In the genomic region with DNA sequence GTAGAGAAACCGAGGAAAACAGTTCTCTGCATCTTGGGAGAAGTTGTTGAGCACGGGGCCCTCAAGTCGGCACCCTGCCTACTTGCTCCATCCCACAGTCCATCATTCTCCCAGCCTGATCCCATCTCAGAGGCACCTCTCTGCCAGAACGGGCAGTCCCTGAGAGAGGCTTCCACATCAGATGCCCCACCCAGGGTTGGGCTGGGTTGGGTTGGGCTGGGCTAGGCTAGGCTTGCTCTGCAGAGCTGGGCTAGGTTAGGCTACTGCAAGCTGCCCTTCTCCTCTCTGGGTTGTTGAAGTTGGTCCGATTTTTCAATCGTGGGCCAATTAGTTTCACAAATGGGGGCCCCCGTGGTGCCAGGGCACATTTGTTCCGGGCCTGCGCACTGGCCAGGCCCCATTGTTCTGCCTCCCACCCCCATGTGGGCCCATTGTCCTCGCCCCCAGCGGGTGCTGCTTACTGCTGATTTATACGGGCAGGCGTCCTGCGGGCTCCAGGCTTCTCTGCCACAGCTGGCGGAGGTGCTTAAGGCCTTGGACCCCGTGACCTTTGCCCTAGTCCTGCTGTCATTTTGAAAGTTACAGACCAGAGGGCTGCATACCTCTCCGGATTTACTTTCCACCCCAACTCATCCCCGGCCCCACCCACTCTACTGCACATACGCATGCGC, we compare ENCODE assay signal across 19 cellular contexts.
DNase-seq lines count a peak whose midpoint lies in the region; ATAC-seq and TF ChIP-seq lines count a peak whose summit lies in the region.
"Had no signal": no experiment of that assay in that cellular context is flagged by ENCODE, and none has a peak within 500 bp of the region (broad histone marks: within the 10 kb centered on the region; RNA-seq: fewer than 3 reads in every experiment).

No MANE protein-coding gene starts in this region.

- H3K36me3 ChIP-seq in OCI-LY7 (ENCODE audit: insufficient read depth, low read length), result no peaks in the 10 kb centered on the region
- H3K36me3 ChIP-seq: adrenal gland, HAP-1 had no signal

- no peak for TF ChIP-seq CTCF in VCaP (conservative IDR thresholded peaks at IDR 0.05)
- TF ChIP-seq CTCF in OCI-LY7 (conservative IDR thresholded peaks at IDR 0.05; ENCODE audit: low read length), result no peak

- peak; percentile 15 for DNase-seq in NCI-H748 (lab: John Stamatoyannopoulos, UW; ENCODE audit: unreplicated experiment)
- DNase-seq in NCI-H748 treated with DMSO at 0.1 percent for 48 hours (lab: John Stamatoyannopoulos, UW), result no peak
- no peak for DNase-seq in sciatic nerve (ENCODE audit: low spot score)
- DNase-seq in OCI-LY7 (ENCODE audit: low spot score), result no peak
- DNase-seq in ureter (ENCODE audit: low spot score), result no peak
- DNase-seq: activated CD4-positive, alpha-beta T cell treated with anti-CD3 and anti-CD28 coated beads for 1 hour; activated CD8-positive, alpha-beta memory T cell treated with anti-CD3 and anti-CD28 coated beads, Interleukin-2, amount 10 ng/mL, durations not matched to agents 7 days and 5 days; adrenal gland; DMS153; effector CD8-positive, alpha-beta T cell; NCI-H1105 treated with DMSO at 0.1 percent for 48 hours; SHP77 treated with DMSO at 0.1 percent for 48 hours; stimulated activated CD4-positive, alpha-beta T cell treated with anti-CD3 and anti-CD28 coated beads, Interleukin-12 subunit alpha, Interleukin-12 subunit beta, amount 100 ng/mL, for 4 hours; T-helper 17 cell; tibial artery had no signal

- no peaks in the 10 kb centered on the region for H3K9me3 ChIP-seq in OCI-LY7 (ENCODE audit: low read length)
- H3K9me3 ChIP-seq: adrenal gland, HAP-1, tibial artery had no signal

- peak overlapping the region; percentile 86 for H3K27ac ChIP-seq in VCaP
- peak overlapping the region; percentile 10 for H3K27ac ChIP-seq in layer of hippocampus (ENCODE audit: low read depth, low read length)
- no peak overlapping the region for H3K27ac ChIP-seq in OCI-LY7 (ENCODE audit: low read depth, low read length, poor library complexity, severe bottlenecking)
- H3K27ac ChIP-seq: adrenal gland, tibial artery had no signal

- no TSS peak for BruUV-seq in OCI-LY7 (replicated peaks; lab: Mats Ljungman, UMichigan)

- no peaks in the 10 kb centered on the region for H3K4me1 ChIP-seq in OCI-LY7 (ENCODE audit: insufficient read depth, low read length, poor library complexity, severe bottlenecking)
- H3K4me1 ChIP-seq: HAP-1 had no signal

- ATAC-seq in sciatic nerve (peak; percentile 58), GM21619 (IDR thresholded peaks at IDR 0.05; ENCODE audit: unreplicated experiment) (no peak)
- ATAC-seq: activated CD8-positive, alpha-beta memory T cell treated with anti-CD3 and anti-CD28 coated beads, Interleukin-2, amount 10 ng/mL, durations not matched to agents 7 days and 5 days; T-helper 17 cell had no signal

- intact Hi-C loops in sciatic nerve (cut with DNase I) (no loop called here), OCI-LY7 (cut with micrococcal nuclease; ENCODE audit: unreplicated experiment) (no loop called here)

- no peak overlapping the region for H2AFZ ChIP-seq in OCI-LY7 (ENCODE audit: low read length)

- CTCF ChIA-PET in OCI-LY7 (lab: Charles Lee; ENCODE audit: unreplicated experiment), result no interaction called here

- no peaks in the 10 kb centered on the region for H3K79me2 ChIP-seq in OCI-LY7 (ENCODE audit: insufficient read depth, low read depth, low read length)

- H3K4me3 ChIP-seq in OCI-LY7 (ENCODE audit: low read depth, low read length, poor library complexity, severe bottlenecking), result no peak overlapping the region
- H3K4me3 ChIP-seq: adrenal gland, HAP-1, tibial artery had no signal

- H3K27me3 ChIP-seq in layer of hippocampus (ENCODE audit: control insufficient read depth, insufficient read depth, low read length), result no peaks in the 10 kb centered on the region
- H3K27me3 ChIP-seq: adrenal gland, tibial artery had no signal

- no peaks in the 10 kb centered on the region for H4K20me1 ChIP-seq in OCI-LY7 (ENCODE audit: insufficient read depth, low read length)

- POLR2A ChIA-PET in OCI-LY7 (lab: Charles Lee), result interaction anchor here (0.9 kb wide), 1 partner anchor 214 kb away, joined by 4 read pairs; no protein-coding TSS in a partner anchor

- no peaks in the 10 kb centered on the region for H3K9me2 ChIP-seq in OCI-LY7 (ENCODE audit: insufficient read depth, low read length)

- H3K4me2 ChIP-seq in OCI-LY7 (ENCODE audit: low read length), result no peak overlapping the region
